In the genomic region with DNA sequence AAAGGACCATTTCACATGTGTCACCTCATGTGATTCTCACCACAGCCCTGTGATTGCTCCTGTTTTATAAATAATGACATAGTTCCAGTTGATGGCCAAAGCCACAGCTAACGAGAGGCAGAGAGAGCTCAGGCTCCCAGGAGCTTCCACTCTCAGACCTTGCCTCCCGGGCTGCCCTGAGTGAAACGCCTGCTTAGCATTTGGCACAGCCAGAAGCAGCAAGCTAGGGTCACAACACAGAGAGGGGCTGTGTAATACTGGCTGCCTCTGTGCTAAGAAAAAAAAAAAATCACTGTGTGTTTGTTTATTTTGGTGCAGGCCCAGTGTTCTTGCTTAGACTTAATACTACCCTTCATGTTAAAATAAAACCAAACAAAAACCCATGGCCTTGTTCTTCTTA, we compare ENCODE assay signal across 21 cellular contexts. TPM values are rescaled to one million over a fixed set of nuclear protein-coding genes. Genes with fewer than 3 reads are reported as not detected.
DNase-seq lines count a peak whose midpoint lies in the region; ATAC-seq and TF ChIP-seq lines count a peak whose summit lies in the region.
"Had no signal": no experiment of that assay in that cellular context is flagged by ENCODE, and none has a peak within 500 bp of the region (broad histone marks: within the 10 kb centered on the region; RNA-seq: fewer than 3 reads in every experiment).

No MANE protein-coding gene starts in this region.

- H3K27ac ChIP-seq in HL-60 (replicated peaks): peak overlapping the region; percentile 52
- H3K27ac ChIP-seq: pancreas, tibial artery had no signal

- DNase-seq in cardiac septum (ENCODE audit: low spot score) (peak; percentile 24), Right ventricle myocardium superior (no peak), HL-60 (ENCODE audit: low read depth in 1 of 2, low spot score in 1 of 2) (no peak), choroid plexus epithelial cell (ENCODE audit: low read depth) (peak; percentile 5), AG08395 (ENCODE audit: low spot score) (no peak), nucleus accumbens (lab: John Stamatoyannopoulos, UW) (no peak), LoVo (ENCODE audit: low spot score) (no peak)
- DNase-seq: activated naive CD4-positive, alpha-beta T cell treated with anti-CD3 and anti-CD28 coated beads, Interleukin-2, amount 50 U/mL, for 16 hours; BE2C; DMS53; erythroblast; kidney; NCI-H187; NCI-H774; OCI-M1; pancreas; SHP77; stimulated activated naive B cell treated with anti-CD40 and anti-IgM and Interleukin-4, amounts not matched to agents 10 μg/mL and 1 μg/mL and 100 μg/mL, for 72 hours; tibial artery had no signal

- no peak for TF ChIP-seq CTCF in HL-60 (IDR thresholded peaks at IDR 0.05; ENCODE audit: insufficient read depth, low read length)
- TF ChIP-seq CTCF in choroid plexus epithelial cell (conservative IDR thresholded peaks at IDR 0.05; ENCODE audit: low read depth, low read length): no peak

- intact Hi-C loops in cardiac septum (cut with DNase I) (no loop called here), Right ventricle myocardium superior (cut with DNase I) (loop anchor here (5.0 kb wide), 1 partner anchor 52 kb away; no protein-coding TSS in a partner anchor)

- H3K4me3 ChIP-seq in HL-60 (replicated peaks; ENCODE audit: insufficient read depth, low read length): no peak overlapping the region
- H3K4me3 ChIP-seq in choroid plexus epithelial cell (ENCODE audit: low read depth, low read length): no peak overlapping the region
- H3K4me3 ChIP-seq: lung, pancreas, tibial artery had no signal

- ATAC-seq in Right ventricle myocardium superior (ENCODE audit: poor library complexity): no peak
- ATAC-seq: pancreas; sciatic nerve; stimulated activated naive B cell treated with anti-CD40 and anti-IgM and Interleukin-4, amounts not matched to agents 10 μg/mL and 1 μg/mL and 100 μg/mL, for 72 hours had no signal

- no peaks in the 10 kb centered on the region for H3K27me3 ChIP-seq in HL-60 (ENCODE audit: insufficient read depth, poor library complexity, severe bottlenecking)
- H3K27me3 ChIP-seq: BE2C, pancreas had no signal

RNA-seq across cellular contexts. Expression of gene TMEM121B, which starts 5.8 kb away (rescaled TPM):
- total RNA-seq in cardiac septum (1.0 TPM), Right ventricle myocardium superior (1.9 TPM)

RNA-seq across cellular contexts. Expression of gene IL17RA, which starts 30.5 kb away (rescaled TPM):
- total RNA-seq in cardiac septum: 6.0 TPM
- total RNA-seq in Right ventricle myocardium superior: 7.5 TPM

RNA-seq across cellular contexts. Expression of gene HDHD5, which starts 43.8 kb away (rescaled TPM):
- total RNA-seq in cardiac septum (39.6 TPM), Right ventricle myocardium superior (59.8 TPM)

Comparison
In these comparisons a context has a peak if more than half of its experiments do, and no peak if none do; other contexts are left out.
1. DNase-seq: peak in cardiac septum (single experiment) and choroid plexus epithelial cell (single experiment); none in Right ventricle myocardium superior (single experiment), HL-60 (0 of 2), AG08395 (single experiment), nucleus accumbens (0 of 56) and LoVo (single experiment).